In the genomic region with DNA sequence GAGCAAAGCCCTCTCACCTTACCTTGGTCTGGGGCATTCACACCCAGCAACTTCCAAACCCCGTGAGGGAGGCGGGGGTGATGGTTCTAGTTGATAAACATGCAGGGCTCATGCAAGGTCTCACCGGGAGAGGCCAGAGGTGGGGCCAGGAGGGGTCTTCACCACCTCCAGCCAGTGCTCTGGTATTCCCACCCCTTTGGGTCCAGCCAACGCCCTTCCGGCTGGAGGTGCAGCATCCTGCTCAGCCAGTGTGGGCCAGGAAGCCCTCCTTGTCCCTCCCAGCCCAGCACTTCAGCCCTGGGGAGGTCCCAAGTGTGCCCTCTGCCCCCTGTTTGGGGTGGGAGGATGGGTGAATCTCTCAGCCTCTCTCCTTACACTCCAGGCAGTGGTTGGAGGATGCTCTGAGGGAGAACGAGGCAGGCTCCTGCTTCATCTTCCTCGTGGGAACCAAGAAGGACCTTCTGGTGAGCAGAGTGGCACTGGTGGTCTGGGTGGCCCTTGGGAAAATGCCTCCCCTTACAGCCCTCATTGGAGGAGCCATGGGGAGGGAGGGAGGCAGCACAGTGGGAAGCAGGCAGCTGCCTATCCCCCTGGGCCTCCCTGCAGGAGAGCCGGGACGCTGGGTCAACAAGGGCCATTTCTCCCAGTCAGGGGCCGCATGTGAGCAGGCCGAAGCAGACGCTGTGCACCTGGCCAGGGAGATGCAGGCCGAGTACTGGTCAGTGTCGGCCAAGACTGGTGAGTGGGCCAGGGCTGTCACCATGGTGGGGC, we compare ENCODE assay signal across 25 cellular contexts. TPM values are rescaled to one million over a fixed set of nuclear protein-coding genes. Genes with fewer than 3 reads are reported as not detected.
"Had no signal": no experiment of that assay in that cellular context is flagged by ENCODE, and none has a peak within 500 bp of the region (broad histone marks: within the 10 kb centered on the region; RNA-seq: fewer than 3 reads in every experiment).

No MANE protein-coding gene starts in this region.

- H3K9me3 ChIP-seq: heart right ventricle, lower lobe of right lung, mucosa of descending colon, thoracic aorta, uterus had no signal

- DNase-seq: activated CD4-positive, alpha-beta memory T cell treated with anti-CD3 and anti-CD28 coated beads, Interleukin-2, amount 10 ng/mL, durations not matched to agents 7 days and 5 days; activated CD4-positive, alpha-beta T cell treated with anti-CD3 and anti-CD28 coated beads for 1 hour; activated CD4-positive, alpha-beta T cell treated with anti-CD3 and anti-CD28 coated beads, Interleukin-2, amount 10 ng/mL, durations not matched to agents 7 days and 5 days; activated CD8-positive, alpha-beta memory T cell treated with anti-CD3 and anti-CD28 coated beads, Interleukin-2, amount 50 U/mL, for 48 hours; activated naive CD8-positive, alpha-beta T cell treated with anti-CD3 and anti-CD28 coated beads, Interleukin-2, amount 50 U/mL, for 24 hours; activated T-cell treated with anti-CD3 and anti-CD28 coated beads, Interleukin-2, amount 50 U/mL, for 24 hours; amygdala; foreskin fibroblast; heart right ventricle; lower lobe of right lung; mucosa of descending colon; stimulated activated CD4-positive, alpha-beta T cell treated with anti-CD3 and anti-CD28 coated beads, Interleukin-4, amount 100 ng/mL, for 24 hours; trophoblast cell; uterus had no signal

- ATAC-seq: activated naive CD8-positive, alpha-beta T cell treated with anti-CD3 and anti-CD28 coated beads, Interleukin-2, amount 50 U/mL, for 24 hours; activated T-helper 17 cell treated with anti-CD3 and anti-CD28 coated beads, Interleukin-2, amount 50 U/mL, for 72 hours; esophagus mucosa; heart right ventricle; mucosa of descending colon; natural killer cell treated with Interleukin-12 subunit alpha and Interleukin-12 subunit beta and Interleukin-15 and Interleukin-18, amount 100 ng/mL, for 72 hours; sciatic nerve had no signal

- H3K4me3 ChIP-seq: heart right ventricle, lower lobe of right lung, mucosa of descending colon, skin epidermis, thoracic aorta, uterus had no signal

- H3K4me1 ChIP-seq: uterus had no signal

- H3K27ac ChIP-seq: heart right ventricle, skin epidermis, thoracic aorta, uterus had no signal

- H3K27me3 ChIP-seq: uterus had no signal

- H3K36me3 ChIP-seq: heart right ventricle, lower lobe of right lung, thoracic aorta, uterus had no signal

RNA-seq across cellular contexts. Expression of gene RSPH14, which starts 16.9 kb away (rescaled TPM):
- total RNA-seq: activated CD4-positive, alpha-beta memory T cell treated with anti-CD3 and anti-CD28 coated beads, Interleukin-2, amount 10 ng/mL, durations not matched to agents 7 days and 5 days; activated T-helper 17 cell treated with anti-CD3 and anti-CD28 coated beads, Interleukin-2, amount 50 U/mL, for 72 hours; esophagus mucosa; glomerular endothelial cell; mesenteric fat pad; myocyte; natural killer cell treated with Interleukin-12 subunit alpha and Interleukin-12 subunit beta and Interleukin-15 and Interleukin-18, amount 100 ng/mL, for 72 hours; osteocyte; subcutaneous adipose tissue had no signal
